8 cellular contexts compared by ENCODE assay signal in genomic region chr13:24053505-24054251, GRCh38.
DNase-seq lines count a peak whose midpoint lies in the region; ATAC-seq and TF ChIP-seq lines count a peak whose summit lies in the region.

No MANE protein-coding gene starts in this region.

- DNase-seq in BJ (ENCODE audit: low read depth) (no peak), NCI-H82 treated with DMSO at 0.1 percent for 48 hours (lab: John Stamatoyannopoulos, UW; ENCODE audit: unreplicated experiment) (peak; percentile 72), erythroblast (lab: John Stamatoyannopoulos, UW) (peak; percentile 51 to 65), stromal cell of bone marrow (ENCODE audit: low read depth) (peak; percentile 45)
- DNase-seq in activated CD8-positive, alpha-beta memory T cell treated with anti-CD3 and anti-CD28 coated beads, Interleukin-2, amount 50 U/mL, for 1 hour (ENCODE audit: extremely low read depth): peak; percentile 21
- no peak for DNase-seq in natural killer cell treated with Interleukin-12 subunit alpha and Interleukin-12 subunit beta and Interleukin-15 and Interleukin-18, amount 100 ng/mL, for 72 hours (ENCODE audit: low spot score)

- H3K4me1 Mint-ChIP-seq in natural killer cell treated with Interleukin-12 subunit alpha and Interleukin-12 subunit beta and Interleukin-15 and Interleukin-18, amount 100 ng/mL, for 72 hours (ENCODE audit: low read depth in 2 of 2): peaks cover 0 to 11% of the 10 kb centered on the region in 2 donors

- POLR2A ChIA-PET in BJ (lab: Charles Lee): no interaction called here

- ATAC-seq in GM19023 (IDR thresholded peaks at IDR 0.05; ENCODE audit: unreplicated experiment) (peak; percentile 91), HG03378 (IDR thresholded peaks at IDR 0.05; ENCODE audit: unreplicated experiment) (peak; percentile 74)
- peak; percentile 66 to 70 for ATAC-seq in natural killer cell treated with Interleukin-12 subunit alpha and Interleukin-12 subunit beta and Interleukin-15 and Interleukin-18, amount 100 ng/mL, for 72 hours

- TF ChIP-seq CTCF in BJ (IDR thresholded peaks at IDR 0.05; ENCODE audit: insufficient read depth, low read depth, low read length): peak; percentile 79

- H3K36me3 ChIP-seq in BJ (ENCODE audit: control insufficient read depth, insufficient read depth, low read length): no peaks in the 10 kb centered on the region

- H3K27me3 Mint-ChIP-seq in natural killer cell treated with Interleukin-12 subunit alpha and Interleukin-12 subunit beta and Interleukin-15 and Interleukin-18, amount 100 ng/mL, for 72 hours: peaks cover 17 to 29% of the 10 kb centered on the region in 2 donors

- no peak overlapping the region for H3K4me3 ChIP-seq in BJ (ENCODE audit: low read depth, low read length)

- TF ChIP-seq POLR2A in erythroblast (IDR thresholded peaks at IDR 0.05; ENCODE audit: low read length): no peak

- no peak overlapping the region for H3K27ac Mint-ChIP-seq in natural killer cell treated with Interleukin-12 subunit alpha and Interleukin-12 subunit beta and Interleukin-15 and Interleukin-18, amount 100 ng/mL, for 72 hours

- no peaks in the 10 kb centered on the region for H3K27me3 ChIP-seq in BJ (ENCODE audit: control insufficient read depth, insufficient read depth, low read length)

- H3K4me3 Mint-ChIP-seq in natural killer cell treated with Interleukin-12 subunit alpha and Interleukin-12 subunit beta and Interleukin-15 and Interleukin-18, amount 100 ng/mL, for 72 hours: no peak overlapping the region

- H3K36me3 Mint-ChIP-seq in natural killer cell treated with Interleukin-12 subunit alpha and Interleukin-12 subunit beta and Interleukin-15 and Interleukin-18, amount 100 ng/mL, for 72 hours: no peaks in the 10 kb centered on the region

- H3K9me3 Mint-ChIP-seq in natural killer cell treated with Interleukin-12 subunit alpha and Interleukin-12 subunit beta and Interleukin-15 and Interleukin-18, amount 100 ng/mL, for 72 hours: no peaks in the 10 kb centered on the region

- CTCF ChIA-PET in BJ (lab: Yijun Ruan, JAX): interaction anchor here (0.6 to 5.3 kb wide), 31 partner anchors 11 to 220 kb away, joined by 3 to 60 read pairs (median 4); partner anchors contain the start of gene MIPEP

Comparison
In these comparisons a context has a peak if more than half of its experiments do, and no peak if none do; other contexts are left out.
1. DNase-seq: peak in NCI-H82 treated with DMSO at 0.1 percent for 48 hours (single experiment), activated CD8-positive, alpha-beta memory T cell treated with anti-CD3 and anti-CD28 coated beads, Interleukin-2, amount 50 U/mL, for 1 hour (single experiment), erythroblast (2 of 2) and stromal cell of bone marrow (single experiment); none in BJ (single experiment) and natural killer cell treated with Interleukin-12 subunit alpha and Interleukin-12 subunit beta and Interleukin-15 and Interleukin-18, amount 100 ng/mL, for 72 hours (single experiment).
2. Peak in every context shown above with its lines, with median percentiles within 50 percentile points of each other: ATAC-seq.